8 cellular contexts compared by ENCODE assay signal in genomic region chr7:151342102-151342646, GRCh38. TPM values are rescaled to one million over a fixed set of nuclear protein-coding genes. Genes with fewer than 3 reads are reported as not detected.
A peak's percentile ranks its signal among the peaks of the same experiment; 100 is the strongest.
DNase-seq lines count a peak whose midpoint lies in the region; ATAC-seq and TF ChIP-seq lines count a peak whose summit lies in the region.

No MANE protein-coding gene starts in this region.

- TF ChIP-seq POLR2A in sigmoid colon (IDR thresholded peaks at IDR 0.05), result no peak

- H3K4me1 Mint-ChIP-seq in activated CD4-positive, alpha-beta T cell treated with anti-CD3 and anti-CD28 coated beads, Interleukin-2, amount 10 ng/mL, durations not matched to agents 24 days and 14 days, result peaks cover 22% of the 10 kb centered on the region

- H3K27ac Mint-ChIP-seq in activated CD4-positive, alpha-beta T cell treated with anti-CD3 and anti-CD28 coated beads, Interleukin-2, amount 10 ng/mL, durations not matched to agents 24 days and 14 days, result peak overlapping the region; percentile 82

- H3K9me3 ChIP-seq in RWPE2 (ENCODE audit: severe bottlenecking) (no peaks in the 10 kb centered on the region), sigmoid colon (no peaks in the 10 kb centered on the region)

- no peaks in the 10 kb centered on the region for H3K27me3 Mint-ChIP-seq in activated CD4-positive, alpha-beta T cell treated with anti-CD3 and anti-CD28 coated beads, Interleukin-2, amount 10 ng/mL, durations not matched to agents 24 days and 14 days

- H3K36me3 ChIP-seq in RWPE2 (ENCODE audit: low read depth), result peaks cover 25% of the 10 kb centered on the region
- peaks cover 4 to 25% (median 8%) of the 10 kb centered on the region in 4 donors for H3K36me3 ChIP-seq in sigmoid colon

- H3K27me3 ChIP-seq in RWPE2 (ENCODE audit: insufficient read depth, poor library complexity, severe bottlenecking) (no peaks in the 10 kb centered on the region), sigmoid colon (no peaks in the 10 kb centered on the region)

- H3K9me3 Mint-ChIP-seq in activated CD4-positive, alpha-beta T cell treated with anti-CD3 and anti-CD28 coated beads, Interleukin-2, amount 10 ng/mL, durations not matched to agents 24 days and 14 days, result peaks cover 5% of the 10 kb centered on the region

- DNase-seq in activated CD4-positive, alpha-beta T cell treated with anti-CD3 and anti-CD28 coated beads, Interleukin-2, amount 10 ng/mL, durations not matched to agents 24 days and 14 days, result no peak
- DNase-seq in activated CD4-positive, alpha-beta T cell treated with anti-CD3 and anti-CD28 coated beads, Interleukin-2, amount 50 U/mL, for 1 hour, result no peak
- DNase-seq in RWPE2 (ENCODE audit: low spot score) (no peak), fibroblast of pulmonary artery (ENCODE audit: low read depth) (no peak), sigmoid colon (no peak), omental fat pad (ENCODE audit: low spot score) (no peak), NCI-H1048 (lab: John Stamatoyannopoulos, UW) (no peak)

- intact Hi-C loops in activated CD4-positive, alpha-beta T cell treated with anti-CD3 and anti-CD28 coated beads, Interleukin-2, amount 10 ng/mL, durations not matched to agents 24 days and 14 days (cut with micrococcal nuclease), result loop anchor here (1.0 to 10.0 kb wide), 3 partner anchors 8 to 587 kb away; no protein-coding TSS in a partner anchor
- intact Hi-C loops in sigmoid colon (cut with DNase I), result no loop called here

- ATAC-seq in HG02885 (IDR thresholded peaks at IDR 0.05; ENCODE audit: poor library complexity, unreplicated experiment) (peak; percentile 62), RWPE2 (ENCODE audit: low read depth) (no peak), omental fat pad (ENCODE audit: low FRiP score) (no peak)

- peaks cover 15% of the 10 kb centered on the region for H3K36me3 Mint-ChIP-seq in activated CD4-positive, alpha-beta T cell treated with anti-CD3 and anti-CD28 coated beads, Interleukin-2, amount 10 ng/mL, durations not matched to agents 24 days and 14 days (ENCODE audit: low read depth)

- H3K4me3 ChIP-seq in RWPE2 (ENCODE audit: severe bottlenecking), result peak overlapping the region; percentile 70
- peak overlapping the region; percentile 72 for H3K4me3 ChIP-seq in fibroblast of pulmonary artery (replicated peaks; ENCODE audit: low read depth, low read length)
- H3K4me3 ChIP-seq in sigmoid colon, result peak overlapping the region; percentile 67 to 97 (median 74)

- peak overlapping the region; percentile 85 for H3K4me3 Mint-ChIP-seq in activated CD4-positive, alpha-beta T cell treated with anti-CD3 and anti-CD28 coated beads, Interleukin-2, amount 10 ng/mL, durations not matched to agents 24 days and 14 days

- TF ChIP-seq EP300 in sigmoid colon (IDR thresholded peaks at IDR 0.05), result no peak

- TF ChIP-seq CTCF in RWPE2 (IDR thresholded peaks at IDR 0.05; ENCODE audit: poor library complexity, severe bottlenecking), result no peak
- TF ChIP-seq CTCF in fibroblast of pulmonary artery (IDR thresholded peaks at IDR 0.05; ENCODE audit: low read length, missing control alignments), result no peak
- TF ChIP-seq CTCF in sigmoid colon (IDR thresholded peaks at IDR 0.05), result no peak
- TF ChIP-seq CTCF in omental fat pad (IDR thresholded peaks at IDR 0.05), result no peak

- 1 to 2% methylated on average over 11 of the region's 11 CpGs for WGBS in sigmoid colon, 2 donors

- no peaks in the 10 kb centered on the region for H3K4me1 ChIP-seq in RWPE2 (ENCODE audit: insufficient read depth, poor library complexity, severe bottlenecking)
- H3K4me1 ChIP-seq in sigmoid colon, result peaks cover 0 to 22% (median 15%) of the 10 kb centered on the region in 4 donors

- H3K27ac ChIP-seq in RWPE2 (ENCODE audit: poor library complexity, severe bottlenecking) (peak overlapping the region; percentile 1), sigmoid colon (peak overlapping the region; percentile 74 to 84 (median 82))

RNA-seq across cellular contexts. Expression of gene NUB1, which starts 0.6 kb away (rescaled TPM):
- total RNA-seq in activated CD4-positive, alpha-beta T cell treated with anti-CD3 and anti-CD28 coated beads, Interleukin-2, amount 10 ng/mL, durations not matched to agents 24 days and 14 days, result 36.5 and 40.4 TPM in 2 replicates
- 10 to 100 TPM; 49.8 to 73.8 (median 64.5) TPM for total RNA-seq in sigmoid colon
- 10 to 100 TPM; 36.6 to 50.1 (median 43.2) TPM for polyA plus RNA-seq in sigmoid colon
- total RNA-seq in omental fat pad, result 10 to 100 TPM; 48.6 to 76.4 (median 56.0) TPM
